8 cellular contexts compared by ENCODE assay signal in the genomic region with DNA sequence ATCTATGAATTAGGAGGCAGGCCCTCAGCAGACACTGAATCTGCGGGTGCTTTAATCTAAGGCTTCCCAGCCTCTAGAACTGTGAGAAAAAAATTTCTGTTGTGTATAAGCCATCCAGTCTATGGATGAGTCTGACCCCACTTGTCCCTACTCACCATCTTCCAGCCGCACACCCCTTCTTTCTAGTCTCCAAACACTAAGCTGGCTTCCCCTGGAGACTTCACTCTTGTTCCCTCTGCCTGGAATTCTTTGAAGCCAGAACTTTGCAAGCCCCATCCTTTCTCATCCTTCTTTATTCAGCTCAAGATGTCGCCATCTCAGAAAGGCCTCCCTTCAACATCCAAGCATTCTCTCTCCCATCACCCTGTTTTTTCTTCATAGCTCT. TPM values are rescaled to one million over a fixed set of nuclear protein-coding genes. Genes with fewer than 3 reads are reported as not detected.
DNase-seq lines count a peak whose midpoint lies in the region; ATAC-seq and TF ChIP-seq lines count a peak whose summit lies in the region.

No MANE protein-coding gene starts in this region.

- H3K4me3 ChIP-seq in DND-41 (ENCODE audit: low read depth in 1 of 2, low read length in 2 of 2), result peak overlapping the region; percentile 90 to 100
- peak overlapping the region; percentile 68 to 91 (median 80) for H3K4me3 ChIP-seq in Peyer's patch
- peak overlapping the region; percentile 80 to 95 (median 84) for H3K4me3 ChIP-seq in esophagus muscularis mucosa
- H3K4me3 ChIP-seq in ovary, result peak overlapping the region; percentile 75

- H3K27ac ChIP-seq in DND-41 (ENCODE audit: low read length), result peak overlapping the region; percentile 98
- peak overlapping the region; percentile 77 to 85 (median 82) for H3K27ac ChIP-seq in Peyer's patch
- H3K27ac ChIP-seq in esophagus muscularis mucosa (replicated peaks in 1 of 4), result peak overlapping the region; percentile 81 to 86 (median 82)
- peak overlapping the region in 1 of 2 donors; percentile 50 for H3K27ac ChIP-seq in ovary

- DNase-seq in DND-41, result no peak
- DNase-seq in Peyer's patch, result no peak
- no peak for DNase-seq in esophagus muscularis mucosa (ENCODE audit: extremely low spot score)
- DNase-seq in ovary, result no peak
- no peak for DNase-seq in omental fat pad (ENCODE audit: low spot score)
- DNase-seq in NCI-H345 treated with DMSO at 0.1 percent for 48 hours (lab: John Stamatoyannopoulos, UW; ENCODE audit: unreplicated experiment), result no peak
- DNase-seq in HEK293T (ENCODE audit: extremely low spot score), result no peak

- H4K20me1 ChIP-seq in DND-41 (ENCODE audit: insufficient read depth, low read length), result peaks cover 29% of the 10 kb centered on the region; the same call in 1 of the 2 replicates

- H3K4me1 ChIP-seq in DND-41 (ENCODE audit: insufficient read depth, low read length), result peaks cover 55% of the 10 kb centered on the region
- H3K4me1 ChIP-seq in Peyer's patch, result peaks cover 0 to 20% (median 0%) of the 10 kb centered on the region in 4 donors
- peaks cover 17 to 48% (median 29%) of the 10 kb centered on the region in 4 donors for H3K4me1 ChIP-seq in esophagus muscularis mucosa
- H3K4me1 ChIP-seq in ovary (ENCODE audit: insufficient read depth), result peaks cover 12% of the 10 kb centered on the region

- TF ChIP-seq EP300 in esophagus muscularis mucosa (IDR thresholded peaks at IDR 0.05) (no peak), ovary (IDR thresholded peaks at IDR 0.05) (no peak)

- intact Hi-C loops in esophagus muscularis mucosa (cut with DNase I), result no loop called here
- intact Hi-C loops in ovary (cut with DNase I), result no loop called here

- H3K27me3 ChIP-seq in DND-41 (ENCODE audit: insufficient read depth, low read length, poor library complexity) (no peaks in the 10 kb centered on the region), Peyer's patch (no peaks in the 10 kb centered on the region), esophagus muscularis mucosa (no peaks in the 10 kb centered on the region), ovary (no peaks in the 10 kb centered on the region)

- POLR2A ChIA-PET in HEK293T (lab: Yijun Ruan, JAX), result interaction anchor here (0.8 to 2.5 kb wide), 3 partner anchors 8 to 21 kb away, joined by 4 to 8 read pairs (median 7); no protein-coding TSS in a partner anchor

- peak overlapping the region; percentile 99 for H3K4me2 ChIP-seq in DND-41 (ENCODE audit: insufficient read depth, low read length)

- WGBS in esophagus muscularis mucosa, result 35% methylated on average over 3 of the region's 3 CpGs
- WGBS in ovary, 3 donors, result 14 to 26% (median 20%) methylated on average over 3 of the region's 3 CpGs

- TF ChIP-seq POLR2A in Peyer's patch (IDR thresholded peaks at IDR 0.05) (no peak), esophagus muscularis mucosa (IDR thresholded peaks at IDR 0.05; ENCODE audit: low read depth) (no peak), ovary (IDR thresholded peaks at IDR 0.05) (no peak)

- H3K36me3 ChIP-seq in DND-41 (ENCODE audit: insufficient read depth, low read length) (peaks cover 6% of the 10 kb centered on the region; the same call in 1 of the 2 replicates), Peyer's patch (no peaks in the 10 kb centered on the region), esophagus muscularis mucosa (no peaks in the 10 kb centered on the region), ovary (no peaks in the 10 kb centered on the region)

- H3K9me3 ChIP-seq in DND-41 (ENCODE audit: insufficient read depth, low read length, severe bottlenecking) (no peaks in the 10 kb centered on the region), Peyer's patch (no peaks in the 10 kb centered on the region), esophagus muscularis mucosa (no peaks in the 10 kb centered on the region), ovary (no peaks in the 10 kb centered on the region)

- 0 out of 3 replicates have a peak, but pooled peaks have one; percentile 14 for ATAC-seq in DND-41 (ENCODE audit: insufficient read depth, low read depth)
- no peak for ATAC-seq in GM21528 (IDR thresholded peaks at IDR 0.05; ENCODE audit: low FRiP score, unreplicated experiment)
- no peak for ATAC-seq in omental fat pad (ENCODE audit: low FRiP score)

- no peak for TF ChIP-seq CTCF in DND-41 (IDR thresholded peaks at IDR 0.05; ENCODE audit: borderline replicate concordance, extremely low read depth, low read length, poor library complexity, severe bottlenecking)
- no peak for TF ChIP-seq CTCF in Peyer's patch (IDR thresholded peaks at IDR 0.05)
- TF ChIP-seq CTCF in esophagus muscularis mucosa (IDR thresholded peaks at IDR 0.05), result no peak
- no peak for TF ChIP-seq CTCF in ovary (IDR thresholded peaks at IDR 0.05)
- no peak for TF ChIP-seq CTCF in omental fat pad (IDR thresholded peaks at IDR 0.05)

- peaks cover 61% of the 10 kb centered on the region for H3K79me2 ChIP-seq in DND-41 (ENCODE audit: insufficient read depth, low read length)

- H2AFZ ChIP-seq in DND-41 (ENCODE audit: low read depth, low read length), result peak overlapping the region; percentile 94

- H3K9ac ChIP-seq in DND-41 (ENCODE audit: low read depth, low read length), result peak overlapping the region; percentile 81

- CTCF ChIA-PET in HEK293T (lab: Yijun Ruan, JAX), result no interaction called here

TF ChIP-seq in HEK293T, 16 proteins besides CTCF, POLR2A, EP300 and RAD21:
- TF ChIP-seq FOXK2 (IDR thresholded peaks at IDR 0.05) (no peak), CTBP1 (IDR thresholded peaks at IDR 0.05; ENCODE audit: borderline replicate concordance) (no peak), NFRKB (IDR thresholded peaks at IDR 0.05) (no peak), ZNF384 (IDR thresholded peaks at IDR 0.05) (no peak)
- TF ChIP-seq, protein P1, sequence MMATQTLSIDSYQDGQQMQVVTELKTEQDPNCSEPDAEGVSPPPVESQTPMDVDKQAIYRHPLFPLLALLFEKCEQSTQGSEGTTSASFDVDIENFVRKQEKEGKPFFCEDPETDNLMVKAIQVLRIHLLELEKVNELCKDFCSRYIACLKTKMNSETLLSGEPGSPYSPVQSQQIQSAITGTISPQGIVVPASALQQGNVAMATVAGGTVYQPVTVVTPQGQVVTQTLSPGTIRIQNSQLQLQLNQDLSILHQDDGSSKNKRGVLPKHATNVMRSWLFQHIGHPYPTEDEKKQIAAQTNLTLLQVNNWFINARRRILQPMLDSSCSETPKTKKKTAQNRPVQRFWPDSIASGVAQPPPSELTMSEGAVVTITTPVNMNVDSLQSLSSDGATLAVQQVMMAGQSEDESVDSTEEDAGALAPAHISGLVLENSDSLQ (IDR thresholded peaks at IDR 0.05), result no peak
TF ChIP-seq in HEK293T: peak in this region for 0.

RNA-seq across cellular contexts. Expression of a gene that starts 0.6 kb away (rescaled TPM):
- total RNA-seq in Peyer's patch (100 to 1,000 TPM in 1 of 4 donors, 10 to 100 TPM in 3; 27.3 to 195 (median 31.4) TPM), esophagus muscularis mucosa (10 to 100 TPM; 34.0 to 47.5 (median 36.5) TPM), ovary (10 to 100 TPM; 26.1 to 53.9 (median 42.7) TPM), omental fat pad (10 to 100 TPM; 21.6 to 55.5 (median 37.7) TPM)
- 10 to 100 TPM; 24.1 to 43.2 TPM for polyA plus RNA-seq in ovary

RNA-seq across cellular contexts. Expression of a gene that starts 47.1 kb away (rescaled TPM):
- total RNA-seq in Peyer's patch (1,000 to 10,000 TPM in 1 of 4 donors, 100 to 1,000 TPM in 3; 121 to 1,155 (median 305) TPM), esophagus muscularis mucosa (1,000 to 10,000 TPM in 1 of 4 donors, 100 to 1,000 TPM in 3; 283 to 1,221 (median 512) TPM), ovary (1,000 to 10,000 TPM in 1 of 7 donors, 100 to 1,000 TPM in 3, 10 to 100 TPM in 3; 30.0 to 1,106 (median 141) TPM), omental fat pad (1,000 to 10,000 TPM; 1,336 to 3,452 (median 1,838) TPM)
- 100 to 1,000 TPM in 1 of 2 donors, 10 to 100 TPM in 1; 10.0 to 185 TPM for polyA plus RNA-seq in ovary

RNA-seq across cellular contexts. Expression of a gene that starts 59.7 kb away (rescaled TPM):
- 1,000 to 10,000 TPM in 1 of 4 donors, 10 to 100 TPM in 1, 1 to 10 TPM in 1, not detected in 1; 5.8 to 2,098 (median 30.1) TPM for total RNA-seq in Peyer's patch
- not detected for total RNA-seq in esophagus muscularis mucosa
- total RNA-seq in ovary, result under 1 TPM in 1 of 7 donors, not detected in 6; 0.79 TPM
- polyA plus RNA-seq in ovary, result not detected
- total RNA-seq in omental fat pad, result 10 to 100 TPM in 2 of 4 donors, not detected in 2; 11.9 to 23.3 TPM
